In the genomic region with DNA sequence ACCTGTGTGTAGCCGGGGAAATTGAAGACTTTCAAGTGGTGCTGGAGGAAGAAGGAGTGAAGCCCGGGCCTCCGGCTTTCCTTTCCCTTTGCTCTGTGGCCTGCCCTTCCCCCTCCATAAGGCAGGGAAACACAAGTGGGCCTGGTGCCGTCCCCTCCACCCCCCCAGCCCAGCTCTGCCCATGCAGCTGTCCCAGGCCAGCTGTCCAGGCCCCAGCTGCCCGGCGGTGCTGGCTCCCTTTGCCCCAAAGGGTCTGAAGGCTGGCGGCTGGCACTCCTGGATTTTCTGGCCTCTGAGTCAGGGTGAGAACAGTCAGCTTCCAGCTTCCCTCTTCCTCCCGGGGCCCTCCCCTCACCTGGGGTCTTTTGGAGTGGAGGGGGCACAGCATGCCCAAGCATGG, we compare ENCODE assay signal across 9 cellular contexts. TPM values are rescaled to one million over a fixed set of nuclear protein-coding genes. Genes with fewer than 3 reads are reported as not detected.
A peak's percentile ranks its signal among the peaks of the same experiment; 100 is the strongest.
DNase-seq lines count a peak whose midpoint lies in the region; ATAC-seq and TF ChIP-seq lines count a peak whose summit lies in the region.
"Had no signal": no experiment of that assay in that cellular context is flagged by ENCODE, and none has a peak within 500 bp of the region (broad histone marks: within the 10 kb centered on the region; RNA-seq: fewer than 3 reads in every experiment).

No MANE protein-coding gene starts in this region.

- H3K27me3 ChIP-seq in adipocyte (replicated peaks; ENCODE audit: control insufficient read depth, insufficient read depth, low read length) (no peaks in the 10 kb centered on the region), mesenchymal stem cell (ENCODE audit: control insufficient read depth in 1 of 2, insufficient read depth in 1 of 2, low read length in 2 of 2) (no peaks in the 10 kb centered on the region), stomach (no peaks in the 10 kb centered on the region)

- TF ChIP-seq POLR2A in stomach (IDR thresholded peaks at IDR 0.05): no peak

- ATAC-seq in HG03175 (IDR thresholded peaks at IDR 0.05; ENCODE audit: unreplicated experiment) (no peak), HG03521 (IDR thresholded peaks at IDR 0.05; ENCODE audit: unreplicated experiment) (no peak), HG02884 (IDR thresholded peaks at IDR 0.05; ENCODE audit: unreplicated experiment) (no peak)

- peaks cover 32% of the 10 kb centered on the region for H3K79me1 ChIP-seq in mesenchymal stem cell (replicated peaks; ENCODE audit: low read length, poor library complexity, severe bottlenecking)

- no peaks in the 10 kb centered on the region for H3K9me3 ChIP-seq in adipocyte (ENCODE audit: control insufficient read depth, low read length)
- H3K9me3 ChIP-seq in mesenchymal stem cell (ENCODE audit: control insufficient read depth, low read length): no peaks in the 10 kb centered on the region
- H3K9me3 ChIP-seq in stomach: no peaks in the 10 kb centered on the region

- peak overlapping the region; percentile 46 to 81 for H3K18ac ChIP-seq in mesenchymal stem cell (ENCODE audit: low read depth in 1 of 2, low read length in 2 of 2)

- H2AFZ ChIP-seq in mesenchymal stem cell (ENCODE audit: low read depth, low read length): no peak overlapping the region

- peak overlapping the region; percentile 32 for H2BK15ac ChIP-seq in mesenchymal stem cell (ENCODE audit: low read depth, poor library complexity, severe bottlenecking)

- H3K4me3 ChIP-seq in adipocyte (ENCODE audit: low read length) (no peak overlapping the region), mesenchymal stem cell (ENCODE audit: insufficient read depth in 1 of 2, low read depth in 1 of 2, low read length in 2 of 2) (no peak overlapping the region), stomach (no peak overlapping the region)

- H4K8ac ChIP-seq in mesenchymal stem cell (ENCODE audit: low read length): peak overlapping the region; percentile 82

- no peak overlapping the region for H3K4me2 ChIP-seq in mesenchymal stem cell (ENCODE audit: low read length, poor library complexity, severe bottlenecking)

- no peak for TF ChIP-seq EP300 in stomach (IDR thresholded peaks at IDR 0.05)

- no peak overlapping the region for H3K23ac ChIP-seq in mesenchymal stem cell (ENCODE audit: low read length in 2 of 2)

- no peak for TF ChIP-seq CTCF in stomach (IDR thresholded peaks at IDR 0.05)

- no peak overlapping the region for H2AK5ac ChIP-seq in mesenchymal stem cell (ENCODE audit: low read length, severe bottlenecking)

- intact Hi-C loops in stomach (cut with DNase I; ENCODE audit: low total_unique reads): no loop called here

- peak overlapping the region; percentile 59 for H2BK120ac ChIP-seq in mesenchymal stem cell (ENCODE audit: low read depth, low read length)

- H3K36me3 ChIP-seq in adipocyte (ENCODE audit: control insufficient read depth, insufficient read depth, low read length, severe bottlenecking) (no peaks in the 10 kb centered on the region), mesenchymal stem cell (ENCODE audit: control insufficient read depth in 1 of 2, insufficient read depth in 2 of 2, low read depth in 1 of 2, low read length in 2 of 2) (peaks cover 0 to 52% of the 10 kb centered on the region in 2 experiments), stomach (peaks cover 0 to 23% (median 12%) of the 10 kb centered on the region in 4 donors)

- H3K4ac ChIP-seq in mesenchymal stem cell (ENCODE audit: low read depth in 1 of 2, low read length in 2 of 2): peak overlapping the region; percentile 9 to 40

- no peak overlapping the region for H3K14ac ChIP-seq in mesenchymal stem cell (ENCODE audit: low read length in 2 of 2)

- peaks cover 58% of the 10 kb centered on the region for H3K4me1 ChIP-seq in adipocyte (ENCODE audit: control insufficient read depth, insufficient read depth, low read length)
- peaks cover 50% of the 10 kb centered on the region for H3K4me1 ChIP-seq in mesenchymal stem cell (ENCODE audit: control insufficient read depth, insufficient read depth, low read depth, low read length)
- H3K4me1 ChIP-seq in stomach: peaks cover 29 to 76% (median 57%) of the 10 kb centered on the region in 4 donors

- H3K27ac ChIP-seq in mesenchymal stem cell (ENCODE audit: low read length, poor library complexity, severe bottlenecking) (peak overlapping the region; percentile 15), stomach (peak overlapping the region in 4 of 5 donors; percentile 65 to 82 (median 72))

- H2BK5ac ChIP-seq in mesenchymal stem cell (ENCODE audit: low read depth, low read length, poor library complexity, severe bottlenecking): no peak overlapping the region

- H2BK12ac ChIP-seq in mesenchymal stem cell (ENCODE audit: low read length in 2 of 2): peak overlapping the region; percentile 9 to 59

- peak overlapping the region; percentile 69 for H4K91ac ChIP-seq in mesenchymal stem cell (ENCODE audit: low read length)

- DNase-seq in LHCN-M2 (ENCODE audit: low read depth) (peak; percentile 95), adipocyte (ENCODE audit: low read depth) (no peak), mesenchymal stem cell (no peak), stomach (no peak)
- DNase-seq: NCI-H1105 treated with DMSO at 0.1 percent for 48 hours, T1000 had no signal

- 52% methylated on average over 8 of the region's 8 CpGs for WGBS in mesenchymal stem cell
- 49 to 75% (median 72%) methylated on average over 7 to 8 of the region's 8 CpGs for WGBS in stomach, 5 donors

- peak overlapping the region; percentile 6 for H3K9ac ChIP-seq in adipocyte (ENCODE audit: low read length)
- H3K9ac ChIP-seq in mesenchymal stem cell (ENCODE audit: low read length): peak overlapping the region; percentile 32

RNA-seq across cellular contexts. Expression of gene CD82, which starts 27.7 kb away (rescaled TPM):
- total RNA-seq in LHCN-M2 (2014; rRNA removed): 304 and 372 TPM in 2 replicates
- 301 TPM for polyA plus RNA-seq in LHCN-M2 (2012)
- 196 TPM for polyA plus RNA-seq in mesenchymal stem cell (2013, experiment 1 of 2)
- 194 TPM for polyA plus RNA-seq in mesenchymal stem cell (2013, experiment 2 of 2)
- total RNA-seq in stomach: 10 to 100 TPM in 4 of 5 donors, under 1 TPM in 1; 0.58 to 49.6 (median 24.6) TPM
- 10 to 100 TPM in 2 of 3 donors, 1 to 10 TPM in 1; 9.9 to 54.4 (median 45.1) TPM for polyA plus RNA-seq in stomach
